ENCODE assay signal across 1 cellular context in the genomic region with DNA sequence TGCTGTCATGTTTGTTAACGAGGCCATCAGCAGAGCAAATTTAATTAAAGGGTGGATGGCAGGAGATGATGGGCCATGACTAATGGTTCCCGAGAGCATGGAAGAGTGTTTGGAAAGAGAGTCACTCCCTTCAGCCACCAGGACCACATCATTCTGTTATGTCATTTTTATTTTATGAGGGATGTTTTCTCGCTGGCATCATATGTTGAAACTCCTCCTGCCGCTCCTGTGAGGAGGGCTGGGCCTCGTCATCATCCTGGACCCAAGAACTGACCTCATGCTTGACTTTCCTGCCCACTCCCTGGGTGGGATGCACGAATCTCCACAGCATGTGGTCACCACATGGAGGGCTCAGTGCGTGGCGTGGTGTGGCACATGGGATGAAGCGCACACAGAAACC.
TF ChIP-seq lines count a peak whose summit lies in the region.

No MANE protein-coding gene starts in this region.

TF ChIP-seq in HEK293, 187 proteins besides CTCF, POLR2A, EP300 and RAD21 (continued from another document):
- TF ChIP-seq ZNF629 (tag by site-specific recombination; IDR thresholded peaks at IDR 0.05), result peak; percentile 87
- TF ChIP-seq ZNF561 (tag by site-specific recombination; IDR thresholded peaks at IDR 0.05; ENCODE audit: borderline replicate concordance), result no peak
- TF ChIP-seq ZBTB21 (tag by site-specific recombination; IDR thresholded peaks at IDR 0.05), result peak; percentile 62; the same call in 1 of the 2 replicates
- no peak for TF ChIP-seq ZNF335 (tag by site-specific recombination; conservative IDR thresholded peaks at IDR 0.05)
- TF ChIP-seq ZBTB48 (tag by site-specific recombination; IDR thresholded peaks at IDR 0.05), result no peak
- TF ChIP-seq KLF1 (tag by site-specific recombination; IDR thresholded peaks at IDR 0.05), result peak; percentile 78
- TF ChIP-seq, protein P1, sequence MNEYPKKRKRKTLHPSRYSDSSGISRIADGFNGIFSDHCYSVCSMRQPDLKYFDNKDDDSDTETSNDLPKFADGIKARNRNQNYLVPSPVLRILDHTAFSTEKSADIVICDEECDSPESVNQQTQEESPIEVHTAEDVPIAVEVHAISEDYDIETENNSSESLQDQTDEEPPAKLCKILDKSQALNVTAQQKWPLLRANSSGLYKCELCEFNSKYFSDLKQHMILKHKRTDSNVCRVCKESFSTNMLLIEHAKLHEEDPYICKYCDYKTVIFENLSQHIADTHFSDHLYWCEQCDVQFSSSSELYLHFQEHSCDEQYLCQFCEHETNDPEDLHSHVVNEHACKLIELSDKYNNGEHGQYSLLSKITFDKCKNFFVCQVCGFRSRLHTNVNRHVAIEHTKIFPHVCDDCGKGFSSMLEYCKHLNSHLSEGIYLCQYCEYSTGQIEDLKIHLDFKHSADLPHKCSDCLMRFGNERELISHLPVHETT (tag by site-specific recombination; IDR thresholded peaks at IDR 0.05), result peak; percentile 27; the same call in 1 of the 2 replicates
- TF ChIP-seq ZFP41 (tag by site-specific recombination; IDR thresholded peaks at IDR 0.05; ENCODE audit: borderline replicate concordance), result no peak
- 0 out of 2 replicates have a peak, but pooled peaks have one; percentile 19 for TF ChIP-seq ZNF366 (tag by site-specific recombination; conservative IDR thresholded peaks at IDR 0.05)
- TF ChIP-seq, protein P2, sequence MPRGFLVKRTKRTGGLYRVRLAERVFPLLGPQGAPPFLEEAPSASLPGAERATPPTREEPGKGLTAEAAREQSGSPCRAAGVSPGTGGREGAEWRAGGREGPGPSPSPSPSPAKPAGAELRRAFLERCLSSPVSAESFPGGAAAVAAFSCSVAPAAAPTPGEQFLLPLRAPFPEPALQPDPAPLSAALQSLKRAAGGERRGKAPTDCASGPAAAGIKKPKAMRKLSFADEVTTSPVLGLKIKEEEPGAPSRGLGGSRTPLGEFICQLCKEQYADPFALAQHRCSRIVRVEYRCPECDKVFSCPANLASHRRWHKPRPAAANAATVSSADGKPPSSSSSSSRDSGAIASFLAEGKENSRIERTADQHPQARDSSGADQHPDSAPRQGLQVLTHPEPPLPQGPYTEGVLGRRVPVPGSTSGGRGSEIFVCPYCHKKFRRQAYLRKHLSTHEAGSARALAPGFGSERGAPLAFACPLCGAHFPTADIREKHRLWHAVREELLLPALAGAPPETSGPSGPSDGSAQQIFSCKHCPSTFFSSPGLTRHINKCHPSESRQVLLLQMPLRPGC (tag by site-specific recombination; IDR thresholded peaks at IDR 0.05), result 0 out of 2 replicates have a peak, but pooled peaks have one; percentile 59
- no peak for TF ChIP-seq ZBTB7A (tag by site-specific recombination; IDR thresholded peaks at IDR 0.05; ENCODE audit: low read depth)
- TF ChIP-seq, protein P3, sequence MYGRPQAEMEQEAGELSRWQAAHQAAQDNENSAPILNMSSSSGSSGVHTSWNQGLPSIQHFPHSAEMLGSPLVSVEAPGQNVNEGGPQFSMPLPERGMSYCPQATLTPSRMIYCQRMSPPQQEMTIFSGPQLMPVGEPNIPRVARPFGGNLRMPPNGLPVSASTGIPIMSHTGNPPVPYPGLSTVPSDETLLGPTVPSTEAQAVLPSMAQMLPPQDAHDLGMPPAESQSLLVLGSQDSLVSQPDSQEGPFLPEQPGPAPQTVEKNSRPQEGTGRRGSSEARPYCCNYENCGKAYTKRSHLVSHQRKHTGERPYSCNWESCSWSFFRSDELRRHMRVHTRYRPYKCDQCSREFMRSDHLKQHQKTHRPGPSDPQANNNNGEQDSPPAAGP (tag by site-specific recombination; IDR thresholded peaks at IDR 0.05), result peak; percentile 99
- TF ChIP-seq, protein P4, sequence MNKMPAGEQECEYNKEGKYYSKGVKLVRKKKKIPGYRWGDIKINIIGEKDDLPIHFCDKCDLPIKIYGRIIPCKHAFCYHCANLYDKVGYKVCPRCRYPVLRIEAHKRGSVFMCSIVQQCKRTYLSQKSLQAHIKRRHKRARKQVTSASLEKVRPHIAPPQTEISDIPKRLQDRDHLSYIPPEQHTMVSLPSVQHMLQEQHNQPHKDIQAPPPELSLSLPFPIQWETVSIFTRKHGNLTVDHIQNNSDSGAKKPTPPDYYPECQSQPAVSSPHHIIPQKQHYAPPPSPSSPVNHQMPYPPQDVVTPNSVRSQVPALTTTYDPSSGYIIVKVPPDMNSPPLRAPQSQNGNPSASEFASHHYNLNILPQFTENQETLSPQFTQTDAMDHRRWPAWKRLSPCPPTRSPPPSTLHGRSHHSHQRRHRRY (tag by site-specific recombination; IDR thresholded peaks at IDR 0.05), result no peak
- TF ChIP-seq ZIC2 (tag by site-specific recombination; IDR thresholded peaks at IDR 0.05), result peak; percentile 68
- peak; percentile 92 for TF ChIP-seq GLIS1 (tag by site-specific recombination; IDR thresholded peaks at IDR 0.05)
- TF ChIP-seq IKZF3 (tag by site-specific recombination; IDR thresholded peaks at IDR 0.05), result no peak
- 0 out of 2 replicates have a peak, but pooled peaks have one; percentile 47 for TF ChIP-seq ZEB2 (tag by site-specific recombination; IDR thresholded peaks at IDR 0.05)
- TF ChIP-seq ZNF585B (tag by site-specific recombination; IDR thresholded peaks at IDR 0.05), result no peak
- no peak for TF ChIP-seq ZNF544 (tag by site-specific recombination; IDR thresholded peaks at IDR 0.05)
- no peak for TF ChIP-seq ZNF777 (tag by site-specific recombination; IDR thresholded peaks at IDR 0.05; ENCODE audit: borderline replicate concordance)
- TF ChIP-seq ZNF112 (tag by site-specific recombination; IDR thresholded peaks at IDR 0.05), result no peak
- TF ChIP-seq ZNF184 (tag by site-specific recombination; IDR thresholded peaks at IDR 0.05), result peak; percentile 40; the same call in 1 of the 2 replicates
- TF ChIP-seq OSR2 (tag by site-specific recombination; IDR thresholded peaks at IDR 0.05), result peak; percentile 31; the same call in 1 of the 2 replicates
